In the genomic region with DNA sequence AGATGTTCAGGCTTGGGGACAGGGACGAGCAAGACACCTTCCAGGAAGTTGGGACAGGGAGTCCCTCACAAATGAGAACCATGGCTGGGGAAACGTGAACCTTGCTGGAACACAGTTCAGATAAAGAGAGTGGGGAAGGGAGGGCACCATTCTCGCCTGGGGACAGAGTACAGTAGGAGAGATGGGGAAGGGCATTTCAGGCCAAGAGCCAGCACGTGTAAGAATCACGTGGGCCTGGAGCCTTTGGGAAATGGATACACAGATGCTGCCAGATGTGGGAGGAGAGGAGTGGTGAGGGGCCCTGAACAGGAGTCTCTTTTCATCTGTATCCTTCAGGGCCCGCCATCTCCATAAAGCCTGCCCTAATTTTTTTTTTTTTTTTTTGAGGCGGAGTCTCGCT, we compare ENCODE assay signal across 11 cellular contexts. TPM values are rescaled to one million over a fixed set of nuclear protein-coding genes. Genes with fewer than 3 reads are reported as not detected.
DNase-seq lines count a peak whose midpoint lies in the region; TF ChIP-seq lines count a peak whose summit lies in the region.
"Had no signal": no experiment of that assay in that cellular context is flagged by ENCODE, and none has a peak within 500 bp of the region (broad histone marks: within the 10 kb centered on the region; RNA-seq: fewer than 3 reads in every experiment).

No MANE protein-coding gene starts in this region.

- H3K4me1 ChIP-seq in hepatocyte (ENCODE audit: insufficient read depth) (peaks cover 9% of the 10 kb centered on the region), testis (no peaks in the 10 kb centered on the region)

- WGBS in hepatocyte (ENCODE audit: low lambda C conversion rate, missing lambda C conversion rate) = 58% methylated on average over 6 of the region's 8 CpGs
- 56 to 64% methylated on average over 8 of the region's 8 CpGs for WGBS in testis, 2 donors

- H3K4me2 ChIP-seq in hepatocyte = no peak overlapping the region

- H3K4me3 ChIP-seq in hepatocyte (no peak overlapping the region), testis (no peak overlapping the region)

- H3K36me3 Mint-ChIP-seq in brain = peaks cover 7% of the 10 kb centered on the region
- H3K36me3 Mint-ChIP-seq in activated CD4-positive, alpha-beta memory T cell treated with anti-CD3 and anti-CD28 coated beads, Interleukin-2, amount 10 ng/mL, durations not matched to agents 7 days and 5 days (ENCODE audit: low read depth) = peaks cover 12% of the 10 kb centered on the region

- peaks cover 6% of the 10 kb centered on the region for H3K79me2 ChIP-seq in hepatocyte

- DNase-seq in hepatocyte (ENCODE audit: low spot score) = peak; percentile 72
- DNase-seq in testis = peak; percentile 50
- DNase-seq in anterior cingulate cortex (lab: John Stamatoyannopoulos, UW) = no peak
- no peak for DNase-seq in activated CD4-positive, alpha-beta memory T cell treated with anti-CD3 and anti-CD28 coated beads, Interleukin-2, amount 10 ng/mL, durations not matched to agents 7 days and 5 days
- DNase-seq: activated CD8-positive, alpha-beta memory T cell treated with anti-CD3 and anti-CD28 coated beads, Interleukin-2, amount 50 U/mL, for 4 hours; CD8-positive, alpha-beta memory T cell; foreskin keratinocyte; NCI-H2171; WERI-Rb-1 had no signal

- no peaks in the 10 kb centered on the region for H4K20me1 ChIP-seq in hepatocyte (ENCODE audit: insufficient read depth, poor library complexity, severe bottlenecking)

- H3K27me3 ChIP-seq in hepatocyte (no peaks in the 10 kb centered on the region), testis (no peaks in the 10 kb centered on the region)
- H3K27me3 ChIP-seq: foreskin keratinocyte had no signal

- intact Hi-C loops in testis (cut with DNase I; ENCODE audit: low total_unique reads) = no loop called here

- H3K27ac ChIP-seq in hepatocyte (peak overlapping the region; percentile 74), testis (no peak overlapping the region)
- H3K27ac ChIP-seq: foreskin keratinocyte, WERI-Rb-1 had no signal

- CTCF ChIA-PET in activated CD4-positive, alpha-beta memory T cell treated with anti-CD3 and anti-CD28 coated beads, Interleukin-2, amount 10 ng/mL, durations not matched to agents 7 days and 5 days (lab: Charles Lee) = no interaction called here

- POLR2A ChIA-PET in activated CD4-positive, alpha-beta memory T cell treated with anti-CD3 and anti-CD28 coated beads, Interleukin-2, amount 10 ng/mL, durations not matched to agents 7 days and 5 days (lab: Charles Lee) = no interaction called here

- no peaks in the 10 kb centered on the region for H3K9me2 ChIP-seq in hepatocyte (replicated peaks; ENCODE audit: insufficient read depth)

- no peak for TF ChIP-seq CTCF in brain (conservative IDR thresholded peaks at IDR 0.05)
- TF ChIP-seq CTCF in hepatocyte (IDR thresholded peaks at IDR 0.05; ENCODE audit: poor library complexity) = no peak
- TF ChIP-seq CTCF in testis (IDR thresholded peaks at IDR 0.05) = no peak

- no peaks in the 10 kb centered on the region for H3K36me3 ChIP-seq in hepatocyte (replicated peaks; ENCODE audit: insufficient read depth, low read depth)
- H3K36me3 ChIP-seq in testis (ENCODE audit: low read depth, missing control alignments) = no peaks in the 10 kb centered on the region
- H3K36me3 ChIP-seq: WERI-Rb-1 had no signal

- TF ChIP-seq POLR2A in testis (IDR thresholded peaks at IDR 0.05) = no peak

- no peaks in the 10 kb centered on the region for H3K27me3 Mint-ChIP-seq in brain
- H3K27me3 Mint-ChIP-seq in activated CD4-positive, alpha-beta memory T cell treated with anti-CD3 and anti-CD28 coated beads, Interleukin-2, amount 10 ng/mL, durations not matched to agents 7 days and 5 days = no peaks in the 10 kb centered on the region
- H3K27me3 Mint-ChIP-seq: CD8-positive, alpha-beta memory T cell had no signal

- no peaks in the 10 kb centered on the region for H3K9me3 Mint-ChIP-seq in brain
- no peaks in the 10 kb centered on the region for H3K9me3 Mint-ChIP-seq in activated CD4-positive, alpha-beta memory T cell treated with anti-CD3 and anti-CD28 coated beads, Interleukin-2, amount 10 ng/mL, durations not matched to agents 7 days and 5 days
- H3K9me3 Mint-ChIP-seq: CD8-positive, alpha-beta memory T cell had no signal

- H2AFZ ChIP-seq in hepatocyte = no peak overlapping the region

- no peaks in the 10 kb centered on the region for H3K4me1 Mint-ChIP-seq in brain
- no peaks in the 10 kb centered on the region for H3K4me1 Mint-ChIP-seq in activated CD4-positive, alpha-beta memory T cell treated with anti-CD3 and anti-CD28 coated beads, Interleukin-2, amount 10 ng/mL, durations not matched to agents 7 days and 5 days

- H3K9me3 ChIP-seq in hepatocyte (ENCODE audit: low read depth) (no peaks in the 10 kb centered on the region), testis (no peaks in the 10 kb centered on the region)

- peak overlapping the region in 4 of 5 experiments; percentile 3 to 28 (median 10) for H3K27ac Mint-ChIP-seq in brain
- no peak overlapping the region for H3K27ac Mint-ChIP-seq in activated CD4-positive, alpha-beta memory T cell treated with anti-CD3 and anti-CD28 coated beads, Interleukin-2, amount 10 ng/mL, durations not matched to agents 7 days and 5 days

- H3K4me3 Mint-ChIP-seq in brain = peak overlapping the region in 1 of 5 experiments; percentile 4
- no peak overlapping the region for H3K4me3 Mint-ChIP-seq in activated CD4-positive, alpha-beta memory T cell treated with anti-CD3 and anti-CD28 coated beads, Interleukin-2, amount 10 ng/mL, durations not matched to agents 7 days and 5 days
- H3K4me3 Mint-ChIP-seq: CD8-positive, alpha-beta memory T cell had no signal

RNA-seq across cellular contexts. Expression of gene CLTB, which starts 13.7 kb away (rescaled TPM):
- polyA plus RNA-seq in brain (ENCODE audit: insufficient read depth, low read depth, low replicate concordance) (141 TPM), hepatocyte (284 and 289 TPM in 2 replicates), testis (ENCODE audit: insufficient read depth, low read depth, low replicate concordance) (60.8 TPM)
- total RNA-seq in hepatocyte (131 and 139 TPM in 2 replicates), testis (100 to 1,000 TPM; 103 to 107 TPM)
- total RNA-seq in activated CD4-positive, alpha-beta memory T cell treated with anti-CD3 and anti-CD28 coated beads, Interleukin-2, amount 10 ng/mL, durations not matched to agents 7 days and 5 days = 10 to 100 TPM; 56.2 to 57.2 TPM

RNA-seq across cellular contexts. Expression of gene HIGD2A, which starts 14.1 kb away (rescaled TPM):
- polyA plus RNA-seq in brain (ENCODE audit: insufficient read depth, low read depth, low replicate concordance) (221 TPM), hepatocyte (222 and 224 TPM in 2 replicates), testis (ENCODE audit: insufficient read depth, low read depth, low replicate concordance) (128 TPM)
- total RNA-seq in hepatocyte (109 and 161 TPM in 2 replicates), testis (100 to 1,000 TPM; 129 to 184 TPM)
- total RNA-seq in activated CD4-positive, alpha-beta memory T cell treated with anti-CD3 and anti-CD28 coated beads, Interleukin-2, amount 10 ng/mL, durations not matched to agents 7 days and 5 days = 100 to 1,000 TPM; 142 to 147 TPM

RNA-seq across cellular contexts. Expression of gene NOP16, which starts 14.3 kb away (rescaled TPM):
- polyA plus RNA-seq in brain (ENCODE audit: insufficient read depth, low read depth, low replicate concordance) = 13.1 TPM
- total RNA-seq in hepatocyte = 22.9 and 25.6 TPM in 2 replicates
- 64.0 and 82.3 TPM in 2 replicates for polyA plus RNA-seq in hepatocyte
- total RNA-seq in testis = 10 to 100 TPM; 19.1 to 19.2 TPM
- polyA plus RNA-seq in testis (ENCODE audit: insufficient read depth, low read depth, low replicate concordance) = 23.6 TPM
- total RNA-seq in activated CD4-positive, alpha-beta memory T cell treated with anti-CD3 and anti-CD28 coated beads, Interleukin-2, amount 10 ng/mL, durations not matched to agents 7 days and 5 days = 10 to 100 TPM; 24.2 to 24.7 TPM

RNA-seq across cellular contexts. Expression of gene ARL10, which starts 37.4 kb away (rescaled TPM):
- polyA plus RNA-seq in brain (ENCODE audit: insufficient read depth, low read depth, low replicate concordance) (2.6 TPM), hepatocyte (2.5 and 4.4 TPM in 2 replicates), testis (ENCODE audit: insufficient read depth, low read depth, low replicate concordance) (8.3 TPM)
- total RNA-seq in hepatocyte (6.7 and 8.9 TPM in 2 replicates), testis (1 to 10 TPM; 5.8 to 8.9 TPM)
- 1 to 10 TPM; 6.5 TPM for total RNA-seq in activated CD4-positive, alpha-beta memory T cell treated with anti-CD3 and anti-CD28 coated beads, Interleukin-2, amount 10 ng/mL, durations not matched to agents 7 days and 5 days
- total RNA-seq: HT-29 had no signal

RNA-seq across cellular contexts. Expression of gene KIAA1191, which starts 41.1 kb away (rescaled TPM):
- 106 TPM for polyA plus RNA-seq in brain (ENCODE audit: insufficient read depth, low read depth, low replicate concordance)
- total RNA-seq in hepatocyte = 98.3 and 104 TPM in 2 replicates
- polyA plus RNA-seq in hepatocyte = 96.8 and 110 TPM in 2 replicates
- 10 to 100 TPM; 35.5 to 60.3 TPM for total RNA-seq in testis
- polyA plus RNA-seq in testis (ENCODE audit: insufficient read depth, low read depth, low replicate concordance) = 34.9 TPM
- 10 to 100 TPM; 50.5 to 54.5 TPM for total RNA-seq in activated CD4-positive, alpha-beta memory T cell treated with anti-CD3 and anti-CD28 coated beads, Interleukin-2, amount 10 ng/mL, durations not matched to agents 7 days and 5 days

Comparison
In these comparisons a context has a peak if more than half of its experiments do, and no peak if none do; other contexts are left out.
1. DNase-seq: peak in hepatocyte (single experiment) and testis (single experiment); none in anterior cingulate cortex (0 of 58) and activated CD4-positive, alpha-beta memory T cell treated with anti-CD3 and anti-CD28 coated beads, Interleukin-2, amount 10 ng/mL, durations not matched to agents 7 days and 5 days (single experiment).